ENCODE assay signal across 20 cellular contexts in genomic region chr7:39744620-39745019, GRCh38.
"Had no signal": no experiment of that assay in that cellular context is flagged by ENCODE, and none has a peak within 500 bp of the region (broad histone marks: within the 10 kb centered on the region; RNA-seq: fewer than 3 reads in every experiment).

No MANE protein-coding gene starts in this region.

- ATAC-seq: left ventricle myocardium superior; lower lobe of right lung; naive thymus-derived CD4-positive, alpha-beta T cell; psoas muscle; stimulated activated effector memory CD8-positive, alpha-beta T cell treated with anti-CD3 and anti-CD28 coated beads, Interleukin-12 subunit alpha, Interleukin-12 subunit beta, amount 100 ng/mL, for 72 hours; stimulated activated naive CD8-positive, alpha-beta T cell treated with anti-CD3 and anti-CD28 coated beads, Interleukin-15, Interleukin-2, amounts not matched to agents 100 U/mL and 50 U/mL, for 24 hours had no signal

- H3K9ac ChIP-seq: neural progenitor cell had no signal

- H3K27ac ChIP-seq: dorsolateral prefrontal cortex, lower lobe of right lung, neural progenitor cell, psoas muscle, sigmoid colon, testis, tibial artery had no signal

- H3K9me3 Mint-ChIP-seq: naive thymus-derived CD4-positive, alpha-beta T cell; nephron; neural progenitor cell; stimulated activated effector memory CD8-positive, alpha-beta T cell treated with anti-CD3 and anti-CD28 coated beads, Interleukin-12 subunit alpha, Interleukin-12 subunit beta, amount 100 ng/mL, for 72 hours; type B pancreatic cell had no signal

- H2AFZ ChIP-seq: neural progenitor cell had no signal

- DNase-seq: dorsolateral prefrontal cortex; effector CD4-positive, alpha-beta T cell; hypothalamus; left ventricle myocardium superior; lower lobe of right lung; mesenchymal stem cell; midbrain; naive thymus-derived CD4-positive, alpha-beta T cell; nucleus accumbens; psoas muscle; sigmoid colon; stimulated activated CD4-positive, alpha-beta T cell treated with anti-CD3 and anti-CD28 coated beads, Interleukin-2, amount 100 ng/mL, for 24 hours; stimulated activated CD4-positive, alpha-beta T cell treated with anti-CD3 and anti-CD28 coated beads, Interleukin-4, amount 100 ng/mL, for 24 hours; stimulated activated naive CD8-positive, alpha-beta T cell treated with anti-CD3 and anti-CD28 coated beads, Interleukin-15, Interleukin-2, amounts not matched to agents 100 U/mL and 50 U/mL, for 24 hours; testis; tibial artery had no signal

- H3K27me3 ChIP-seq: dorsolateral prefrontal cortex, neural progenitor cell, sigmoid colon, testis, tibial artery had no signal

- H3K27me3 Mint-ChIP-seq: naive thymus-derived CD4-positive, alpha-beta T cell; type B pancreatic cell had no signal

- H3K4me2 ChIP-seq: neural progenitor cell had no signal

- H3K4me3 Mint-ChIP-seq: naive thymus-derived CD4-positive, alpha-beta T cell; nephron; neural progenitor cell; stimulated activated effector memory CD8-positive, alpha-beta T cell treated with anti-CD3 and anti-CD28 coated beads, Interleukin-12 subunit alpha, Interleukin-12 subunit beta, amount 100 ng/mL, for 72 hours; type B pancreatic cell had no signal

- H3K4me3 ChIP-seq: dorsolateral prefrontal cortex, lower lobe of right lung, neural progenitor cell, psoas muscle, sigmoid colon, testis, tibial artery had no signal

- H3K36me3 ChIP-seq: lower lobe of right lung, neural progenitor cell, tibial artery had no signal

- H3K27ac Mint-ChIP-seq: nephron; neural progenitor cell; stimulated activated effector memory CD8-positive, alpha-beta T cell treated with anti-CD3 and anti-CD28 coated beads, Interleukin-12 subunit alpha, Interleukin-12 subunit beta, amount 100 ng/mL, for 72 hours; type B pancreatic cell had no signal

- H3K9me3 ChIP-seq: lower lobe of right lung, psoas muscle, sigmoid colon, testis, tibial artery had no signal

- H3K4me1 ChIP-seq: psoas muscle, testis, tibial artery had no signal
